ENCODE assay signal across 12 cellular contexts in the genomic region with DNA sequence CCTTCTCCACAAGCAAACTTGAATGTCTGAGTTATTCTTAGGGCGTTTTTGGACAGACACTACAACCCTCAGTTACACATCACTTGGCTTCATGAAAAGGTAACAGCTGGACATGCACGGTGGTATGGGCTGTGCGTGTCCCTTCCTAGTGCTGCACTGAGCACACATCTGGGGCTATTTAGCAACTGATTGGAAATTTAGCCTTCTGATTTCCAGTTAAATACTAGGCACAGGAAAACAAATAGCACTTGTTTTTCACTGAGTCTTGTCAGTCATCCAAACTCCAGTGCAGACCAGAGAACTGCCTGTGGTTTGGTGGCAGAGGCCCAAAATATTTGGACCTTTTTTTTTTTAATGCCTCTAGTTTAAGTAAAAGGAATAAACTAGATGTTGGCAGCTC.
A peak's percentile ranks its signal among the peaks of the same experiment; 100 is the strongest.
DNase-seq lines count a peak whose midpoint lies in the region; ATAC-seq, FAIRE-seq and TF ChIP-seq lines count a peak whose summit lies in the region.
"Had no signal": no experiment of that assay in that cellular context is flagged by ENCODE, and none has a peak within 500 bp of the region (broad histone marks: within the 10 kb centered on the region; RNA-seq: fewer than 3 reads in every experiment).

No MANE protein-coding gene starts in this region.

- no peaks in the 10 kb centered on the region for H3K36me3 Mint-ChIP-seq in astrocyte (ENCODE audit: low read depth, unreplicated experiment)

- H3K27me3 Mint-ChIP-seq in astrocyte (ENCODE audit: low read depth, unreplicated experiment) = peaks cover 4% of the 10 kb centered on the region
- H3K27me3 Mint-ChIP-seq: B cell had no signal

- no peak for TF ChIP-seq CTCF in AG10803 (conservative IDR thresholded peaks at IDR 0.05; ENCODE audit: low read length)
- TF ChIP-seq CTCF in astrocyte (IDR thresholded peaks at IDR 0.05; ENCODE audit: insufficient read depth, low read depth, low read length) = no peak

- no peak overlapping the region for H3K4me2 ChIP-seq in astrocyte (ENCODE audit: low read length)

- FAIRE-seq in astrocyte (lab: Jason Lieb, UNC) = no peak

- intact Hi-C loops in Right ventricle myocardium superior (cut with DNase I) = no loop called here

- ATAC-seq in Right ventricle myocardium superior (ENCODE audit: poor library complexity) = peak; percentile 81
- no peak for ATAC-seq in GM21717 (IDR thresholded peaks at IDR 0.05; ENCODE audit: unreplicated experiment)
- no peak for ATAC-seq in HG03097 (IDR thresholded peaks at IDR 0.05; ENCODE audit: low FRiP score, unreplicated experiment)

- H3K4me3 ChIP-seq in AG10803 (ENCODE audit: low read length) (no peak overlapping the region), astrocyte (ENCODE audit: insufficient read depth, low read depth, low read length) (no peak overlapping the region)

- H3K4me3 Mint-ChIP-seq in astrocyte (ENCODE audit: unreplicated experiment) = no peak overlapping the region
- H3K4me3 Mint-ChIP-seq: B cell had no signal

- no peaks in the 10 kb centered on the region for H3K27me3 ChIP-seq in astrocyte (ENCODE audit: insufficient read depth, low read length)

- no peaks in the 10 kb centered on the region for H3K9me3 ChIP-seq in astrocyte (ENCODE audit: insufficient read depth, low read depth, low read length)

- no peaks in the 10 kb centered on the region for H4K20me1 ChIP-seq in astrocyte (ENCODE audit: insufficient read depth, low read length)

- DNase-seq in AG10803 (ENCODE audit: low read depth) = peak; percentile 98
- peak; percentile 61 for DNase-seq in astrocyte (ENCODE audit: low read depth)
- DNase-seq in Right ventricle myocardium superior = peak; percentile 55
- peak; percentile 91 for DNase-seq in pons (ENCODE audit: low spot score)
- DNase-seq in NCI-H524 treated with DMSO at 0.1 percent for 48 hours (lab: John Stamatoyannopoulos, UW) = no peak
- no peak for DNase-seq in CD1c-positive myeloid dendritic cell (ENCODE audit: extremely low spot score)
- DNase-seq: activated CD4-positive, alpha-beta T cell treated with anti-CD3 and anti-CD28 coated beads for 4 hours; NCI-H1105 treated with DMSO at 0.1 percent for 48 hours had no signal

- no peak overlapping the region for H2AFZ ChIP-seq in astrocyte (ENCODE audit: low read depth, low read length)

- H3K4me1 ChIP-seq in astrocyte (ENCODE audit: insufficient read depth, low read length) = no peaks in the 10 kb centered on the region

- H3K79me2 ChIP-seq in astrocyte (ENCODE audit: insufficient read depth, low read length) = no peaks in the 10 kb centered on the region

- peaks cover 12% of the 10 kb centered on the region for H3K4me1 Mint-ChIP-seq in astrocyte (ENCODE audit: low read depth, unreplicated experiment)

- H3K9ac ChIP-seq in astrocyte (ENCODE audit: low read length) = no peak overlapping the region

- H3K9me3 Mint-ChIP-seq in astrocyte (ENCODE audit: unreplicated experiment) = peaks cover 6% of the 10 kb centered on the region

- no peak overlapping the region for H3K27ac Mint-ChIP-seq in astrocyte (ENCODE audit: unreplicated experiment)
- H3K27ac Mint-ChIP-seq: B cell had no signal

- H3K27ac ChIP-seq in astrocyte (ENCODE audit: low read depth, low read length) = no peak overlapping the region
- H3K27ac ChIP-seq: RWPE1 had no signal

- H3K36me3 ChIP-seq in astrocyte (ENCODE audit: insufficient read depth, low read length) = no peaks in the 10 kb centered on the region

Comparison
In these comparisons a context has a peak if more than half of its experiments do, and no peak if none do; other contexts are left out.
1. DNase-seq: peak in AG10803 (single experiment), astrocyte (single experiment), Right ventricle myocardium superior (single experiment) and pons (single experiment); none in NCI-H524 treated with DMSO at 0.1 percent for 48 hours (single experiment) and CD1c-positive myeloid dendritic cell (single experiment).